In genomic region chr13:70235565-70235964, GRCh38 we compare ENCODE assay signal across 11 cellular contexts.
"Had no signal": no experiment of that assay in that cellular context is flagged by ENCODE, and none has a peak within 500 bp of the region (broad histone marks: within the 10 kb centered on the region; RNA-seq: fewer than 3 reads in every experiment).

No MANE protein-coding gene starts in this region.

- H3K4me3 ChIP-seq: adrenal gland, ascending aorta, body of pancreas, breast epithelium, cardiac muscle cell had no signal

- ATAC-seq: activated naive CD4-positive, alpha-beta T cell treated with anti-CD3 and anti-CD28 coated beads, Interleukin-2, amount 50 U/mL, for 72 hours; activated naive CD8-positive, alpha-beta T cell treated with anti-CD3 and anti-CD28 coated beads, Interleukin-2, amount 50 U/mL, for 24 hours; activated T-cell treated with anti-CD3 and anti-CD28 coated beads, Interleukin-2, amount 50 U/mL, for 4 hours; activated T-cell treated with anti-CD3 and anti-CD28 coated beads, Interleukin-2, amount 50 U/mL, for 72 hours; activated T-helper 17 cell treated with anti-CD3 and anti-CD28 coated beads, Interleukin-2, amount 50 U/mL, for 72 hours; body of pancreas had no signal

- H3K9me3 ChIP-seq: adrenal gland, ascending aorta, body of pancreas had no signal

- H3K27me3 ChIP-seq: adrenal gland, ascending aorta, body of pancreas, brain microvascular endothelial cell, breast epithelium, cardiac muscle cell had no signal

- H3K36me3 ChIP-seq: adrenal gland, ascending aorta, brain microvascular endothelial cell, breast epithelium, cardiac muscle cell had no signal

- H3K27ac ChIP-seq: adrenal gland, ascending aorta, body of pancreas, brain microvascular endothelial cell, breast epithelium, cardiac muscle cell had no signal
